Comparison of ENCODE assay signal across 10 cellular contexts in genomic region chr6:12363651-12364381, GRCh38.
DNase-seq lines count a peak whose midpoint lies in the region; ATAC-seq, FAIRE-seq and TF ChIP-seq lines count a peak whose summit lies in the region.
"Had no signal": no experiment of that assay in that cellular context is flagged by ENCODE, and none has a peak within 500 bp of the region (broad histone marks: within the 10 kb centered on the region; RNA-seq: fewer than 3 reads in every experiment).

No MANE protein-coding gene starts in this region.

- intact Hi-C loops in colonic mucosa (cut with DNase I) = no loop called here

- no peak for TF ChIP-seq CTCF in A549 (IDR thresholded peaks at IDR 0.05)
- no peak for TF ChIP-seq CTCF in colonic mucosa (IDR thresholded peaks at IDR 0.05)
- TF ChIP-seq CTCF in neural progenitor cell (IDR thresholded peaks at IDR 0.05) = no peak

- H3K9me3 Mint-ChIP-seq in neural progenitor cell = peaks cover 2% of the 10 kb centered on the region

- ATAC-seq in A549 (peak; percentile 88), GM19452 (IDR thresholded peaks at IDR 0.05; ENCODE audit: unreplicated experiment) (peak; percentile 62), HG03432 (IDR thresholded peaks at IDR 0.05; ENCODE audit: unreplicated experiment) (peak; percentile 81)

- no peak overlapping the region for H3K4me3 Mint-ChIP-seq in neural progenitor cell
- H3K4me3 Mint-ChIP-seq: activated naive CD8-positive, alpha-beta T cell treated with anti-CD3 and anti-CD28 coated beads, Interleukin-2, amount 10 ng/mL, durations not matched to agents 7 days and 5 days had no signal

- H3K4me2 ChIP-seq in A549 (peak overlapping the region; percentile 82), neural progenitor cell (no peak overlapping the region)

- H3K27me3 Mint-ChIP-seq in neural progenitor cell (ENCODE audit: insufficient read depth, low read depth) = no peaks in the 10 kb centered on the region

- H2AFZ ChIP-seq in neural progenitor cell (replicated peaks) = no peak overlapping the region

- no peaks in the 10 kb centered on the region for H3F3A ChIP-seq in neural progenitor cell (ENCODE audit: low read depth)

- no peaks in the 10 kb centered on the region for H3K36me3 Mint-ChIP-seq in neural progenitor cell
- H3K36me3 Mint-ChIP-seq: activated naive CD8-positive, alpha-beta T cell treated with anti-CD3 and anti-CD28 coated beads, Interleukin-2, amount 10 ng/mL, durations not matched to agents 7 days and 5 days had no signal

- peaks cover 8% of the 10 kb centered on the region for H3K4me1 Mint-ChIP-seq in neural progenitor cell
- H3K4me1 Mint-ChIP-seq: activated naive CD8-positive, alpha-beta T cell treated with anti-CD3 and anti-CD28 coated beads, Interleukin-2, amount 10 ng/mL, durations not matched to agents 7 days and 5 days had no signal

- H3K79me2 ChIP-seq in neural progenitor cell (ENCODE audit: low read depth) = no peaks in the 10 kb centered on the region

- H3K27me3 ChIP-seq in colonic mucosa (no peaks in the 10 kb centered on the region), neural progenitor cell (no peaks in the 10 kb centered on the region)

- no peak for TF ChIP-seq EP300 in A549 (IDR thresholded peaks at IDR 0.05)

- peak; percentile 83 to 93 for DNase-seq in A549 (ENCODE audit: low read depth in 1 of 2, low spot score in 1 of 2)
- DNase-seq in colonic mucosa = peak; percentile 77
- DNase-seq in neural progenitor cell (ENCODE audit: low spot score) = no peak
- DNase-seq in RKO (ENCODE audit: low spot score) = no peak
- no peak for DNase-seq in superior temporal gyrus (ENCODE audit: extremely low spot score)
- no peak for DNase-seq in activated gamma-delta T cell treated with Interleukin-2 at 50 U/mL for 16 hours
- DNase-seq: activated naive CD8-positive, alpha-beta T cell treated with anti-CD3 and anti-CD28 coated beads, Interleukin-2, amount 10 ng/mL, durations not matched to agents 7 days and 5 days; NCI-H2107 had no signal

- H3K36me3 ChIP-seq in colonic mucosa (no peaks in the 10 kb centered on the region), neural progenitor cell (no peaks in the 10 kb centered on the region)

- no peaks in the 10 kb centered on the region for H4K20me1 ChIP-seq in neural progenitor cell (ENCODE audit: low read depth)

- CTCF ChIA-PET in A549 (lab: Yijun Ruan, JAX) = interaction anchor here (0.6 to 2.7 kb wide), 4 partner anchors 54 to 289 kb away, joined by 3 to 9 read pairs (median 5); partner anchors contain the start of gene EDN1

- no peak for FAIRE-seq in A549 (lab: Jason Lieb, UNC)

- TF ChIP-seq RAD21 in A549 (conservative IDR thresholded peaks at IDR 0.05 in 1 of 2, IDR thresholded peaks at IDR 0.05 in 1 of 2) = peak; percentile 15 to 30; a peak in 3 of 5 replicates

- peak overlapping the region in 1 of 2 donors; percentile 49 for H3K9ac ChIP-seq in colonic mucosa (ENCODE audit: low read depth in 2 of 2, low read length in 2 of 2)
- H3K9ac ChIP-seq in neural progenitor cell = no peak overlapping the region

- peak overlapping the region; percentile 89 to 92 for H3K27ac ChIP-seq in A549
- H3K27ac ChIP-seq in colonic mucosa = peak overlapping the region; percentile 83
- no peak overlapping the region for H3K27ac ChIP-seq in neural progenitor cell

- H3K4me3 ChIP-seq in A549 (no peak overlapping the region), colonic mucosa (no peak overlapping the region), neural progenitor cell (no peak overlapping the region)

- POLR2A ChIA-PET in A549 (lab: Yijun Ruan, JAX) = interaction anchor here (0.7 to 1.3 kb wide), 5 partner anchors 16 to 52 kb away, joined by 3 to 4 read pairs (median 3); no protein-coding TSS in a partner anchor

- peaks cover 52% of the 10 kb centered on the region for H3K4me1 ChIP-seq in A549
- no peaks in the 10 kb centered on the region for H3K4me1 ChIP-seq in colonic mucosa
- H3K4me1 ChIP-seq in neural progenitor cell = peaks cover 17% of the 10 kb centered on the region

- no peak overlapping the region for H3K27ac Mint-ChIP-seq in neural progenitor cell
- H3K27ac Mint-ChIP-seq: activated naive CD8-positive, alpha-beta T cell treated with anti-CD3 and anti-CD28 coated beads, Interleukin-2, amount 10 ng/mL, durations not matched to agents 7 days and 5 days had no signal

- no peaks in the 10 kb centered on the region for H3K9me3 ChIP-seq in A549
- H3K9me3 ChIP-seq in colonic mucosa = no peaks in the 10 kb centered on the region
- H3K9me3 ChIP-seq in neural progenitor cell (ENCODE audit: low read depth) = no peaks in the 10 kb centered on the region

- 5% methylated on average over 11 of the region's 11 CpGs for WGBS in A549 (ENCODE audit: missing lambda C conversion rate)

- no peak for TF ChIP-seq POLR2A in A549 (IDR thresholded peaks at IDR 0.05; ENCODE audit: low read length)

TF ChIP-seq in A549, 52 proteins besides CTCF, POLR2A, EP300 and RAD21 (continues in another document):
- TF ChIP-seq EHF (CRISPR knock-in tag; IDR thresholded peaks at IDR 0.05) (peak; percentile 87), EHMT2 (IDR thresholded peaks at IDR 0.05; ENCODE audit: low read depth) (no peak), ZC3H11A (IDR thresholded peaks at IDR 0.05) (no peak), NPAS2 (CRISPR knock-in tag; IDR thresholded peaks at IDR 0.05; ENCODE audit: borderline replicate concordance) (no peak), RARB (CRISPR knock-in tag; IDR thresholded peaks at IDR 0.05) (no peak), PBX3 (IDR thresholded peaks at IDR 0.05) (no peak), ESRRA (IDR thresholded peaks at IDR 0.05; ENCODE audit: borderline replicate concordance, low read length) (no peak), ZFP36 (IDR thresholded peaks at IDR 0.05; ENCODE audit: borderline replicate concordance, partially characterized antibody) (no peak), TFCP2L1 (CRISPR knock-in tag; IDR thresholded peaks at IDR 0.05) (no peak), CHD2 (IDR thresholded peaks at IDR 0.05; ENCODE audit: low read length, partially characterized antibody) (no peak), HMGXB4 (CRISPR knock-in tag; IDR thresholded peaks at IDR 0.05; ENCODE audit: borderline replicate concordance) (no peak; the same call in 1 of the 2 replicates), SMC3 (IDR thresholded peaks at IDR 0.05) (peak; percentile 10; the same call in 1 of the 3 replicates), JUNB (IDR thresholded peaks at IDR 0.05) (no peak), TP53 (CRISPR knock-in tag; IDR thresholded peaks at IDR 0.05) (no peak), KDM1A (IDR thresholded peaks at IDR 0.05; ENCODE audit: low read depth) (no peak), FOSB (CRISPR knock-in tag; IDR thresholded peaks at IDR 0.05) (no peak), NFE2L2 (conservative IDR thresholded peaks at IDR 0.05; ENCODE audit: low read length) (no peak), CEBPB (IDR thresholded peaks at IDR 0.05) (0 out of 4 replicates have a peak, but pooled peaks of 1 of the 2 experiments have one; percentile 2), E2F6 (IDR thresholded peaks at IDR 0.05; ENCODE audit: borderline replicate concordance, low read depth) (peak; percentile 59; the same call in 1 of the 2 replicates), MAX (IDR thresholded peaks at IDR 0.05) (peak; percentile 92), CBX2 (IDR thresholded peaks at IDR 0.05; ENCODE audit: borderline replicate concordance, low read depth) (no peak), RCOR1 (IDR thresholded peaks at IDR 0.05; ENCODE audit: low read depth, low read length) (no peak), ZSCAN20 (CRISPR knock-in tag; IDR thresholded peaks at IDR 0.05) (peak; percentile 67), RFX5 (IDR thresholded peaks at IDR 0.05) (no peak), MYC (IDR thresholded peaks at IDR 0.05; ENCODE audit: borderline replicate concordance, low read length) (no peak), USF2 (IDR thresholded peaks at IDR 0.05) (no peak)

Comparison
In these comparisons a context has a peak if more than half of its experiments do, and no peak if none do; other contexts are left out.
1. DNase-seq: peak in A549 (2 of 2) and colonic mucosa (single experiment); none in neural progenitor cell (single experiment), RKO (single experiment), superior temporal gyrus (single experiment) and activated gamma-delta T cell treated with Interleukin-2 at 50 U/mL for 16 hours (single experiment).
2. Peak in every context shown above with its lines, with median percentiles within 50 percentile points of each other: ATAC-seq.